In the genomic region with DNA sequence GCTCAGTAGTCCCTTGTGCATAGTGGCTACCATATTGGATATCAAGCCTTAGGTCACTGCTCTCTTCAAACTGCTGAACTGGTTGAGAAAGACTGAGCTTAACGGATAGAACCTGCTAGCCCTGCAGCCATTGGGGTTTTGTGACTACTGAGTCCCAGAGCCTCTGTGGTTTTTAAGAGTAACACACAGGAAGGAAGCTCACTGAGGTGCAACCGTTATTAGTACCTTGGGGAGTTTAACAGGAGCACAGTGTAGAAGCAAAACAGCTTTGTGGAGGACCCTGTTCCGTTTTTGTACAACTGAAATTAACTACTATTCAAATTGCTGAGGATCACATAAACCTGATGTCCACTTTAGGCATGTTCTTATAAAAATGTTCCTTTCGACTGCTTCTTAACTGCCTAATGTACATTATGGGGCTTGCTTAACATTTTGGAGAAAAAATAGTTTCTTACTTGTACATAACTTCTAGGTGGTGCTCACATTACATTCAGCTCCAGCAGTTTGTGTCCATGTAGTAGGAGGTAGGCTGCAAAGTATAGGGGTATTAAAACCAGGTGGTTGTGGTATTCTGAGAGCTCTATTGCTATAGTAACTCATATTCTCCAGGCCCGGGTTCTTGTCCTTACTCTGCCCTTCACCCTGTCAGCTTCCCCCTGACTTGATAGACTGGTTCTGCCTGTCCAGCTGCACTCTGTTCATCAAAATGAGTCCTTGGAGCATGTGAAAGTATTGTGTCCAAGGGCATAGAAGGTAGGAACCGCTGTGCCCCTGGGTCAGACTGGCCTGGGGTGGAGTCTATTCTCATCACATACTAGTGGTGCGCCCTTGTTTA, we compare ENCODE assay signal across 1 cellular context.
TF ChIP-seq lines count a peak whose summit lies in the region.

No MANE protein-coding gene starts in this region.

TF ChIP-seq in GM12878, 131 proteins besides CTCF, POLR2A, EP300 and RAD21:
- TF ChIP-seq, protein P1, sequence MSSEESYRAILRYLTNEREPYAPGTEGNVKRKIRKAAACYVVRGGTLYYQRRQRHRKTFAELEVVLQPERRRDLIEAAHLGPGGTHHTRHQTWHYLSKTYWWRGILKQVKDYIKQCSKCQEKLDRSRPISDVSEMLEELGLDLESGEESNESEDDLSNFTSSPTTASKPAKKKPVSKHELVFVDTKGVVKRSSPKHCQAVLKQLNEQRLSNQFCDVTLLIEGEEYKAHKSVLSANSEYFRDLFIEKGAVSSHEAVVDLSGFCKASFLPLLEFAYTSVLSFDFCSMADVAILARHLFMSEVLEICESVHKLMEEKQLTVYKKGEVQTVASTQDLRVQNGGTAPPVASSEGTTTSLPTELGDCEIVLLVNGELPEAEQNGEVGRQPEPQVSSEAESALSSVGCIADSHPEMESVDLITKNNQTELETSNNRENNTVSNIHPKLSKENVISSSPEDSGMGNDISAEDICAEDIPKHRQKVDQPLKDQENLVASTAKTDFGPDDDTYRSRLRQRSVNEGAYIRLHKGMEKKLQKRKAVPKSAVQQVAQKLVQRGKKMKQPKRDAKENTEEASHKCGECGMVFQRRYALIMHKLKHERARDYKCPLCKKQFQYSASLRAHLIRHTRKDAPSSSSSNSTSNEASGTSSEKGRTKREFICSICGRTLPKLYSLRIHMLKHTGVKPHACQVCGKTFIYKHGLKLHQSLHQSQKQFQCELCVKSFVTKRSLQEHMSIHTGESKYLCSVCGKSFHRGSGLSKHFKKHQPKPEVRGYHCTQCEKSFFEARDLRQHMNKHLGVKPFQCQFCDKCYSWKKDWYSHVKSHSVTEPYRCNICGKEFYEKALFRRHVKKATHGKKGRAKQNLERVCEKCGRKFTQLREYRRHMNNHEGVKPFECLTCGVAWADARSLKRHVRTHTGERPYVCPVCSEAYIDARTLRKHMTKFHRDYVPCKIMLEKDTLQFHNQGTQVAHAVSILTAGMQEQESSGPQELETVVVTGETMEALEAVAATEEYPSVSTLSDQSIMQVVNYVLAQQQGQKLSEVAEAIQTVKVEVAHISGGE (CRISPR knock-in tag; IDR thresholded peaks at IDR 0.05): peak; percentile 69
- TF ChIP-seq NFIC (IDR thresholded peaks at IDR 0.05; ENCODE audit: low read depth, low read length) (peak; percentile 84), JUNB (IDR thresholded peaks at IDR 0.05) (peak; percentile 26; the same call in 1 of the 2 replicates), YY1 (IDR thresholded peaks at IDR 0.05; ENCODE audit: low read depth, low read length) (peak; percentile 82), CBX5 (IDR thresholded peaks at IDR 0.05; ENCODE audit: low read depth) (peak; percentile 96; the same call in 1 of the 2 replicates), CREM (IDR thresholded peaks at IDR 0.05; ENCODE audit: low read depth) (peak; percentile 36; the same call in 1 of the 2 replicates), SPI1 (IDR thresholded peaks at IDR 0.05; ENCODE audit: borderline replicate concordance, insufficient read depth, low read depth, low read length) (peak; percentile 62), TCF7 (IDR thresholded peaks at IDR 0.05; ENCODE audit: borderline replicate concordance) (0 out of 2 replicates have a peak, but pooled peaks have one; percentile 29), EZH2 (IDR thresholded peaks at IDR 0.05; ENCODE audit: borderline replicate concordance, control insufficient read depth, low read depth, low read length) (no peak), FOXM1 (IDR thresholded peaks at IDR 0.05; ENCODE audit: low read depth, low read length) (peak; percentile 73; the same call in 1 of the 2 replicates), CHD2 (IDR thresholded peaks at IDR 0.05; ENCODE audit: borderline replicate concordance, low read depth, low read length) (no peak), PAX5 (IDR thresholded peaks at IDR 0.05; ENCODE audit: borderline replicate concordance, low read depth, low read length) (peak; percentile 25; the same call in 1 of the 2 replicates), POU2F2 (IDR thresholded peaks at IDR 0.05; ENCODE audit: borderline replicate concordance, low read depth, low read length) (peak; percentile 33; the same call in 1 of the 3 replicates), MEF2A (IDR thresholded peaks at IDR 0.05; ENCODE audit: insufficient read depth, low read depth, low read length) (peak; percentile 74; the same call in 1 of the 2 replicates), RUNX3 (IDR thresholded peaks at IDR 0.05; ENCODE audit: low read length) (peak; percentile 97), CBFB (IDR thresholded peaks at IDR 0.05; ENCODE audit: low read depth) (peak; percentile 84), GABPA (IDR thresholded peaks at IDR 0.05; ENCODE audit: low read depth) (peak; percentile 88), MEF2B (IDR thresholded peaks at IDR 0.05; ENCODE audit: partially characterized antibody, poor library complexity, severe bottlenecking) (peak; percentile 35), RAD51 (IDR thresholded peaks at IDR 0.05) (no peak), EED (IDR thresholded peaks at IDR 0.05; ENCODE audit: low read depth) (peak; percentile 74), IKZF2 (IDR thresholded peaks at IDR 0.05) (0 out of 4 replicates have a peak, but pooled peaks of 1 of the 2 experiments have one; percentile 21), MYC (IDR thresholded peaks at IDR 0.05; ENCODE audit: insufficient read depth, insufficient read length, insufficient replicate concordance, low read length, severe bottlenecking) (no peak), ETV6 (conservative IDR thresholded peaks at IDR 0.05 in 1 of 2, IDR thresholded peaks at IDR 0.05 in 1 of 2; ENCODE audit: borderline replicate concordance in 1 of 2, low read depth in 1 of 2) (peak in 1 of 2 experiments; percentile 77; a peak in 2 of 4 replicates), BCL11A (IDR thresholded peaks at IDR 0.05; ENCODE audit: low read depth, low read length) (peak; percentile 41; the same call in 1 of the 2 replicates)
- TF ChIP-seq, protein P2, sequence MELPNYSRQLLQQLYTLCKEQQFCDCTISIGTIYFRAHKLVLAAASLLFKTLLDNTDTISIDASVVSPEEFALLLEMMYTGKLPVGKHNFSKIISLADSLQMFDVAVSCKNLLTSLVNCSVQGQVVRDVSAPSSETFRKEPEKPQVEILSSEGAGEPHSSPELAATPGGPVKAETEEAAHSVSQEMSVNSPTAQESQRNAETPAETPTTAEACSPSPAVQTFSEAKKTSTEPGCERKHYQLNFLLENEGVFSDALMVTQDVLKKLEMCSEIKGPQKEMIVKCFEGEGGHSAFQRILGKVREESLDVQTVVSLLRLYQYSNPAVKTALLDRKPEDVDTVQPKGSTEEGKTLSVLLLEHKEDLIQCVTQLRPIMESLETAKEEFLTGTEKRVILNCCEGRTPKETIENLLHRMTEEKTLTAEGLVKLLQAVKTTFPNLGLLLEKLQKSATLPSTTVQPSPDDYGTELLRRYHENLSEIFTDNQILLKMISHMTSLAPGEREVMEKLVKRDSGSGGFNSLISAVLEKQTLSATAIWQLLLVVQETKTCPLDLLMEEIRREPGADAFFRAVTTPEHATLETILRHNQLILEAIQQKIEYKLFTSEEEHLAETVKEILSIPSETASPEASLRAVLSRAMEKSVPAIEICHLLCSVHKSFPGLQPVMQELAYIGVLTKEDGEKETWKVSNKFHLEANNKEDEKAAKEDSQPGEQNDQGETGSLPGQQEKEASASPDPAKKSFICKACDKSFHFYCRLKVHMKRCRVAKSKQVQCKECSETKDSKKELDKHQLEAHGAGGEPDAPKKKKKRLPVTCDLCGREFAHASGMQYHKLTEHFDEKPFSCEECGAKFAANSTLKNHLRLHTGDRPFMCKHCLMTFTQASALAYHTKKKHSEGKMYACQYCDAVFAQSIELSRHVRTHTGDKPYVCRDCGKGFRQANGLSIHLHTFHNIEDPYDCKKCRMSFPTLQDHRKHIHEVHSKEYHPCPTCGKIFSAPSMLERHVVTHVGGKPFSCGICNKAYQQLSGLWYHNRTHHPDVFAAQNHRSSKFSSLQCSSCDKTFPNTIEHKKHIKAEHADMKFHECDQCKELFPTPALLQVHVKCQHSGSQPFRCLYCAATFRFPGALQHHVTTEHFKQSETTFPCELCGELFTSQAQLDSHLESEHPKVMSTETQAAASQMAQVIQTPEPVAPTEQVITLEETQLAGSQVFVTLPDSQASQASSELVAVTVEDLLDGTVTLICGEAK (IDR thresholded peaks at IDR 0.05; ENCODE audit: borderline replicate concordance): peak; percentile 67; the same call in 1 of the 2 replicates
- TF ChIP-seq, protein P3, sequence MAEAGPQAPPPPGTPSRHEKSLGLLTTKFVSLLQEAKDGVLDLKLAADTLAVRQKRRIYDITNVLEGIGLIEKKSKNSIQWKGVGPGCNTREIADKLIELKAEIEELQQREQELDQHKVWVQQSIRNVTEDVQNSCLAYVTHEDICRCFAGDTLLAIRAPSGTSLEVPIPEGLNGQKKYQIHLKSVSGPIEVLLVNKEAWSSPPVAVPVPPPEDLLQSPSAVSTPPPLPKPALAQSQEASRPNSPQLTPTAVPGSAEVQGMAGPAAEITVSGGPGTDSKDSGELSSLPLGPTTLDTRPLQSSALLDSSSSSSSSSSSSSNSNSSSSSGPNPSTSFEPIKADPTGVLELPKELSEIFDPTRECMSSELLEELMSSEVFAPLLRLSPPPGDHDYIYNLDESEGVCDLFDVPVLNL (IDR thresholded peaks at IDR 0.05; ENCODE audit: low read depth, low read length): no peak
- TF ChIP-seq, protein P4, sequence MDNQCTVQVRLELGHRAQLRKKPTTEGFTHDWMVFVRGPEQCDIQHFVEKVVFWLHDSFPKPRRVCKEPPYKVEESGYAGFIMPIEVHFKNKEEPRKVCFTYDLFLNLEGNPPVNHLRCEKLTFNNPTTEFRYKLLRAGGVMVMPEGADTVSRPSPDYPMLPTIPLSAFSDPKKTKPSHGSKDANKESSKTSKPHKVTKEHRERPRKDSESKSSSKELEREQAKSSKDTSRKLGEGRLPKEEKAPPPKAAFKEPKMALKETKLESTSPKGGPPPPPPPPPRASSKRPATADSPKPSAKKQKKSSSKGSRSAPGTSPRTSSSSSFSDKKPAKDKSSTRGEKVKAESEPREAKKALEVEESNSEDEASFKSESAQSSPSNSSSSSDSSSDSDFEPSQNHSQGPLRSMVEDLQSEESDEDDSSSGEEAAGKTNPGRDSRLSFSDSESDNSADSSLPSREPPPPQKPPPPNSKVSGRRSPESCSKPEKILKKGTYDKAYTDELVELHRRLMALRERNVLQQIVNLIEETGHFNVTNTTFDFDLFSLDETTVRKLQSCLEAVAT (IDR thresholded peaks at IDR 0.05): no peak
- TF ChIP-seq, protein P5, sequence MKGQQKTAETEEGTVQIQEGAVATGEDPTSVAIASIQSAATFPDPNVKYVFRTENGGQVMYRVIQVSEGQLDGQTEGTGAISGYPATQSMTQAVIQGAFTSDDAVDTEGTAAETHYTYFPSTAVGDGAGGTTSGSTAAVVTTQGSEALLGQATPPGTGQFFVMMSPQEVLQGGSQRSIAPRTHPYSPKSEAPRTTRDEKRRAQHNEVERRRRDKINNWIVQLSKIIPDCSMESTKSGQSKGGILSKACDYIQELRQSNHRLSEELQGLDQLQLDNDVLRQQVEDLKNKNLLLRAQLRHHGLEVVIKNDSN (IDR thresholded peaks at IDR 0.05; ENCODE audit: borderline replicate concordance, extremely low read length, insufficient read depth, low read depth, low read length): no peak
- TF ChIP-seq, protein P6, sequence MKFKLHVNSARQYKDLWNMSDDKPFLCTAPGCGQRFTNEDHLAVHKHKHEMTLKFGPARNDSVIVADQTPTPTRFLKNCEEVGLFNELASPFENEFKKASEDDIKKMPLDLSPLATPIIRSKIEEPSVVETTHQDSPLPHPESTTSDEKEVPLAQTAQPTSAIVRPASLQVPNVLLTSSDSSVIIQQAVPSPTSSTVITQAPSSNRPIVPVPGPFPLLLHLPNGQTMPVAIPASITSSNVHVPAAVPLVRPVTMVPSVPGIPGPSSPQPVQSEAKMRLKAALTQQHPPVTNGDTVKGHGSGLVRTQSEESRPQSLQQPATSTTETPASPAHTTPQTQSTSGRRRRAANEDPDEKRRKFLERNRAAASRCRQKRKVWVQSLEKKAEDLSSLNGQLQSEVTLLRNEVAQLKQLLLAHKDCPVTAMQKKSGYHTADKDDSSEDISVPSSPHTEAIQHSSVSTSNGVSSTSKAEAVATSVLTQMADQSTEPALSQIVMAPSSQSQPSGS (IDR thresholded peaks at IDR 0.05; ENCODE audit: low read length): peak; percentile 75; the same call in 1 of the 2 replicates
